Comparison of ENCODE assay signal across 12 cellular contexts in the genomic region with DNA sequence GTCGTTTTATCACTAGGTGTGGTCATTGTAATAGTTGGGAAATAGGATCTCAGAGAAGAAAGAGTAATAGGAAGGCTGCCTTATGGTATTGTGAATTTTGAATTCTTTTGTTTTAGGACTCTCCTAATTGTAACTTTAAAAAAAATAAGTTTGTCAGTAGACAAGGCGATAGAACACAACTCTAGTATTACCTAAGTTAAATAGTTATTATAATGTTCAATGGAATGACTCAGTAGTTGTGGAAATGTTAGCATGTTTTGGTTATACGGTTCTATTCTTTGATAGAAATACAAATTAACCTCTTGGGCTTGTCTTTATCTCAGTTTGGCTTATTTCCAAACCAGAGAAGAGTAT. TPM values are rescaled to one million over a fixed set of nuclear protein-coding genes. Genes with fewer than 3 reads are reported as not detected.
DNase-seq lines count a peak whose midpoint lies in the region; ATAC-seq and TF ChIP-seq lines count a peak whose summit lies in the region.
"Had no signal": no experiment of that assay in that cellular context is flagged by ENCODE, and none has a peak within 500 bp of the region (broad histone marks: within the 10 kb centered on the region; RNA-seq: fewer than 3 reads in every experiment).

No MANE protein-coding gene starts in this region.

- H3K4me2 ChIP-seq in hepatocyte = peak overlapping the region; percentile 99

- H2AFZ ChIP-seq in hepatocyte = no peak overlapping the region

- peaks cover 10% of the 10 kb centered on the region for H3K4me1 ChIP-seq in hepatocyte (ENCODE audit: insufficient read depth)
- peaks cover 19% of the 10 kb centered on the region for H3K4me1 ChIP-seq in suprapubic skin

- H3K79me2 ChIP-seq in hepatocyte = no peaks in the 10 kb centered on the region

- no peaks in the 10 kb centered on the region for H3K9me2 ChIP-seq in hepatocyte (replicated peaks; ENCODE audit: insufficient read depth)

- TF ChIP-seq EP300 in suprapubic skin (IDR thresholded peaks at IDR 0.05) = no peak

- H3K9me3 Mint-ChIP-seq in activated naive CD8-positive, alpha-beta T cell (ENCODE audit: low read depth) = no peaks in the 10 kb centered on the region
- no peaks in the 10 kb centered on the region for H3K9me3 Mint-ChIP-seq in activated naive CD8-positive, alpha-beta T cell treated with anti-CD3 and anti-CD28 coated beads for 36 hours
- H3K9me3 Mint-ChIP-seq in WTC11 = no peaks in the 10 kb centered on the region

- no peaks in the 10 kb centered on the region for H3K36me3 Mint-ChIP-seq in activated naive CD8-positive, alpha-beta T cell
- no peaks in the 10 kb centered on the region for H3K36me3 Mint-ChIP-seq in activated naive CD8-positive, alpha-beta T cell treated with anti-CD3 and anti-CD28 coated beads for 36 hours
- no peaks in the 10 kb centered on the region for H3K36me3 Mint-ChIP-seq in WTC11

- H3K27ac ChIP-seq in hepatocyte (no peak overlapping the region), suprapubic skin (no peak overlapping the region)

- no peak overlapping the region for H3K4me3 ChIP-seq in hepatocyte
- H3K4me3 ChIP-seq in suprapubic skin = peak overlapping the region; percentile 53

- peaks cover 26% of the 10 kb centered on the region for H3K27me3 Mint-ChIP-seq in activated naive CD8-positive, alpha-beta T cell
- peaks cover 67% of the 10 kb centered on the region for H3K27me3 Mint-ChIP-seq in activated naive CD8-positive, alpha-beta T cell treated with anti-CD3 and anti-CD28 coated beads for 36 hours
- H3K27me3 Mint-ChIP-seq in WTC11 (ENCODE audit: low read depth) = peaks cover 32% of the 10 kb centered on the region

- peaks cover 12% of the 10 kb centered on the region for H3K4me1 Mint-ChIP-seq in activated naive CD8-positive, alpha-beta T cell (ENCODE audit: low read depth)
- peaks cover 6% of the 10 kb centered on the region for H3K4me1 Mint-ChIP-seq in activated naive CD8-positive, alpha-beta T cell treated with anti-CD3 and anti-CD28 coated beads for 36 hours
- H3K4me1 Mint-ChIP-seq in WTC11 = peaks cover 45% of the 10 kb centered on the region

- POLR2A ChIA-PET in WTC11 (lab: Charles Lee) = no interaction called here

- TF ChIP-seq POLR2A in suprapubic skin (IDR thresholded peaks at IDR 0.05) = no peak

- ATAC-seq in WTC11 = no peak

- WGBS in hepatocyte (ENCODE audit: low lambda C conversion rate, missing lambda C conversion rate) = 48% methylated on average over 3 of the region's 3 CpGs
- 21% methylated on average over 3 of the region's 3 CpGs for WGBS in suprapubic skin

- CTCF ChIA-PET in WTC11 (lab: Charles Lee) = interaction anchor here (2.0 kb wide), 1 partner anchor 223 kb away, joined by 8 read pairs; no protein-coding TSS in a partner anchor

- no peaks in the 10 kb centered on the region for H3K9me3 ChIP-seq in hepatocyte (ENCODE audit: low read depth)
- H3K9me3 ChIP-seq in suprapubic skin = no peaks in the 10 kb centered on the region

- H3K36me3 ChIP-seq in hepatocyte (replicated peaks; ENCODE audit: insufficient read depth, low read depth) (no peaks in the 10 kb centered on the region), suprapubic skin (no peaks in the 10 kb centered on the region)

- no peaks in the 10 kb centered on the region for H4K20me1 ChIP-seq in hepatocyte (ENCODE audit: insufficient read depth, poor library complexity, severe bottlenecking)

- H3K4me3 Mint-ChIP-seq in activated naive CD8-positive, alpha-beta T cell = peak overlapping the region; percentile 44
- H3K4me3 Mint-ChIP-seq in activated naive CD8-positive, alpha-beta T cell treated with anti-CD3 and anti-CD28 coated beads for 36 hours = no peak overlapping the region
- peak overlapping the region; percentile 84 for H3K4me3 Mint-ChIP-seq in WTC11

- TF ChIP-seq CTCF in WTC11 (IDR thresholded peaks at IDR 0.05) = no peak
- no peak for TF ChIP-seq CTCF in hepatocyte (IDR thresholded peaks at IDR 0.05; ENCODE audit: poor library complexity)
- no peak for TF ChIP-seq CTCF in suprapubic skin (IDR thresholded peaks at IDR 0.05)

- peaks cover 69% of the 10 kb centered on the region for H3K27me3 ChIP-seq in hepatocyte
- H3K27me3 ChIP-seq in suprapubic skin = peaks cover 46% of the 10 kb centered on the region

- DNase-seq in activated naive CD8-positive, alpha-beta T cell treated with anti-CD3 and anti-CD28 coated beads for 36 hours = no peak
- DNase-seq in WTC11 (ENCODE audit: low spot score) = no peak
- DNase-seq in hepatocyte (ENCODE audit: low spot score) = no peak
- DNase-seq in suprapubic skin (ENCODE audit: low spot score in 2 of 2) = no peak
- DNase-seq in putamen (ENCODE audit: low spot score) = no peak
- DNase-seq in DMS153 treated with DMSO at 0.1 percent for 48 hours (lab: John Stamatoyannopoulos, UW; ENCODE audit: unreplicated experiment) = no peak
- DNase-seq in NCI-H2196 (lab: John Stamatoyannopoulos, UW; ENCODE audit: unreplicated experiment) = no peak
- DNase-seq: Kasumi-1; NCI-H1436 treated with DMSO at 0.1 percent for 48 hours; nucleus accumbens; stimulated activated naive CD4-positive, alpha-beta T cell treated with Interleukin-2 at 50 U/mL for 16 hours had no signal

- no peak overlapping the region for H3K27ac Mint-ChIP-seq in activated naive CD8-positive, alpha-beta T cell
- no peak overlapping the region for H3K27ac Mint-ChIP-seq in activated naive CD8-positive, alpha-beta T cell treated with anti-CD3 and anti-CD28 coated beads for 36 hours
- H3K27ac Mint-ChIP-seq in WTC11 = no peak overlapping the region

TF ChIP-seq in WTC11, 78 proteins besides CTCF, POLR2A, EP300 and RAD21:
- TF ChIP-seq ZNF423 (CRISPR knock-in tag; IDR thresholded peaks at IDR 0.05) (no peak), OVOL2 (CRISPR knock-in tag; IDR thresholded peaks at IDR 0.05; ENCODE audit: borderline replicate concordance) (no peak), JAZF1 (CRISPR knock-in tag; IDR thresholded peaks at IDR 0.05) (no peak), NFE2L1 (CRISPR knock-in tag; IDR thresholded peaks at IDR 0.05) (no peak), CREB1 (CRISPR knock-in tag; IDR thresholded peaks at IDR 0.05) (no peak), TCF7 (CRISPR knock-in tag; IDR thresholded peaks at IDR 0.05; ENCODE audit: low read depth) (no peak)
- TF ChIP-seq, protein P1, sequence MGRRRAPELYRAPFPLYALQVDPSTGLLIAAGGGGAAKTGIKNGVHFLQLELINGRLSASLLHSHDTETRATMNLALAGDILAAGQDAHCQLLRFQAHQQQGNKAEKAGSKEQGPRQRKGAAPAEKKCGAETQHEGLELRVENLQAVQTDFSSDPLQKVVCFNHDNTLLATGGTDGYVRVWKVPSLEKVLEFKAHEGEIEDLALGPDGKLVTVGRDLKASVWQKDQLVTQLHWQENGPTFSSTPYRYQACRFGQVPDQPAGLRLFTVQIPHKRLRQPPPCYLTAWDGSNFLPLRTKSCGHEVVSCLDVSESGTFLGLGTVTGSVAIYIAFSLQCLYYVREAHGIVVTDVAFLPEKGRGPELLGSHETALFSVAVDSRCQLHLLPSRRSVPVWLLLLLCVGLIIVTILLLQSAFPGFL (CRISPR knock-in tag; IDR thresholded peaks at IDR 0.05; ENCODE audit: borderline replicate concordance) = no peak
- TF ChIP-seq, protein P2, sequence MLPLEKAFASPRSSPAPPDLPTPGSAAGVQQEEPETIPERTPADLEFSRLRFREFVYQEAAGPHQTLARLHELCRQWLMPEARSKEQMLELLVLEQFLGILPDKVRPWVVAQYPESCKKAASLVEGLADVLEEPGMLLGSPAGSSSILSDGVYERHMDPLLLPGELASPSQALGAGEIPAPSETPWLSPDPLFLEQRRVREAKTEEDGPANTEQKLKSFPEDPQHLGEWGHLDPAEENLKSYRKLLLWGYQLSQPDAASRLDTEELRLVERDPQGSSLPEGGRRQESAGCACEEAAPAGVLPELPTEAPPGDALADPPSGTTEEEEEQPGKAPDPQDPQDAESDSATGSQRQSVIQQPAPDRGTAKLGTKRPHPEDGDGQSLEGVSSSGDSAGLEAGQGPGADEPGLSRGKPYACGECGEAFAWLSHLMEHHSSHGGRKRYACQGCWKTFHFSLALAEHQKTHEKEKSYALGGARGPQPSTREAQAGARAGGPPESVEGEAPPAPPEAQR (CRISPR knock-in tag; IDR thresholded peaks at IDR 0.05) = no peak
- TF ChIP-seq, protein P3, sequence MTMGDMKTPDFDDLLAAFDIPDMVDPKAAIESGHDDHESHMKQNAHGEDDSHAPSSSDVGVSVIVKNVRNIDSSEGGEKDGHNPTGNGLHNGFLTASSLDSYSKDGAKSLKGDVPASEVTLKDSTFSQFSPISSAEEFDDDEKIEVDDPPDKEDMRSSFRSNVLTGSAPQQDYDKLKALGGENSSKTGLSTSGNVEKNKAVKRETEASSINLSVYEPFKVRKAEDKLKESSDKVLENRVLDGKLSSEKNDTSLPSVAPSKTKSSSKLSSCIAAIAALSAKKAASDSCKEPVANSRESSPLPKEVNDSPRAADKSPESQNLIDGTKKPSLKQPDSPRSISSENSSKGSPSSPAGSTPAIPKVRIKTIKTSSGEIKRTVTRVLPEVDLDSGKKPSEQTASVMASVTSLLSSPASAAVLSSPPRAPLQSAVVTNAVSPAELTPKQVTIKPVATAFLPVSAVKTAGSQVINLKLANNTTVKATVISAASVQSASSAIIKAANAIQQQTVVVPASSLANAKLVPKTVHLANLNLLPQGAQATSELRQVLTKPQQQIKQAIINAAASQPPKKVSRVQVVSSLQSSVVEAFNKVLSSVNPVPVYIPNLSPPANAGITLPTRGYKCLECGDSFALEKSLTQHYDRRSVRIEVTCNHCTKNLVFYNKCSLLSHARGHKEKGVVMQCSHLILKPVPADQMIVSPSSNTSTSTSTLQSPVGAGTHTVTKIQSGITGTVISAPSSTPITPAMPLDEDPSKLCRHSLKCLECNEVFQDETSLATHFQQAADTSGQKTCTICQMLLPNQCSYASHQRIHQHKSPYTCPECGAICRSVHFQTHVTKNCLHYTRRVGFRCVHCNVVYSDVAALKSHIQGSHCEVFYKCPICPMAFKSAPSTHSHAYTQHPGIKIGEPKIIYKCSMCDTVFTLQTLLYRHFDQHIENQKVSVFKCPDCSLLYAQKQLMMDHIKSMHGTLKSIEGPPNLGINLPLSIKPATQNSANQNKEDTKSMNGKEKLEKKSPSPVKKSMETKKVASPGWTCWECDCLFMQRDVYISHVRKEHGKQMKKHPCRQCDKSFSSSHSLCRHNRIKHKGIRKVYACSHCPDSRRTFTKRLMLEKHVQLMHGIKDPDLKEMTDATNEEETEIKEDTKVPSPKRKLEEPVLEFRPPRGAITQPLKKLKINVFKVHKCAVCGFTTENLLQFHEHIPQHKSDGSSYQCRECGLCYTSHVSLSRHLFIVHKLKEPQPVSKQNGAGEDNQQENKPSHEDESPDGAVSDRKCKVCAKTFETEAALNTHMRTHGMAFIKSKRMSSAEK (CRISPR knock-in tag; IDR thresholded peaks at IDR 0.05; ENCODE audit: borderline replicate concordance) = no peak

RNA-seq across cellular contexts. Expression of a gene that starts 1.4 kb away (rescaled TPM):
- under 1 TPM in 1 of 2 experiments, not detected in 1; 0.02 TPM for total RNA-seq in activated naive CD8-positive, alpha-beta T cell treated with anti-CD3 and anti-CD28 coated beads for 36 hours
- total RNA-seq in WTC11 (2021) (3.5 to 6.4 TPM (median 4.2 TPM) in 3 replicates), hepatocyte (0.43 and 2.0 TPM in 2 replicates), suprapubic skin (10 to 100 TPM in 1 of 4 donors, 1 to 10 TPM in 2, under 1 TPM in 1; 0.57 to 48.3 (median 1.8) TPM)
- polyA plus RNA-seq in hepatocyte = 0.38 and 1.3 TPM in 2 replicates
